In genomic region chr15:35289029-35289617, GRCh38 we compare ENCODE assay signal across 7 cellular contexts.
DNase-seq lines count a peak whose midpoint lies in the region; ATAC-seq and TF ChIP-seq lines count a peak whose summit lies in the region.

No MANE protein-coding gene starts in this region.

- DNase-seq in GM03348 (ENCODE audit: low spot score) (peak; percentile 61), RKO (ENCODE audit: low spot score) (peak; percentile 78), fibroblast of the aortic adventitia (ENCODE audit: low read depth) (peak; percentile 87), pulmonary artery endothelial cell (ENCODE audit: low read depth, low spot score) (peak; percentile 48), HPDE6-E6E7 (ENCODE audit: extremely low spot score) (no peak)

- ATAC-seq in HG03378 (IDR thresholded peaks at IDR 0.05; ENCODE audit: unreplicated experiment) = peak; percentile 75
- no peak for ATAC-seq in HG02571 (IDR thresholded peaks at IDR 0.05; ENCODE audit: unreplicated experiment)

- no peak overlapping the region for H3K4me3 ChIP-seq in fibroblast of the aortic adventitia (ENCODE audit: low read depth, low read length)

- peak; percentile 85 for TF ChIP-seq CTCF in fibroblast of the aortic adventitia (IDR thresholded peaks at IDR 0.05; ENCODE audit: insufficient read depth, low read length)
